ENCODE assay signal across 8 cellular contexts in the genomic region with DNA sequence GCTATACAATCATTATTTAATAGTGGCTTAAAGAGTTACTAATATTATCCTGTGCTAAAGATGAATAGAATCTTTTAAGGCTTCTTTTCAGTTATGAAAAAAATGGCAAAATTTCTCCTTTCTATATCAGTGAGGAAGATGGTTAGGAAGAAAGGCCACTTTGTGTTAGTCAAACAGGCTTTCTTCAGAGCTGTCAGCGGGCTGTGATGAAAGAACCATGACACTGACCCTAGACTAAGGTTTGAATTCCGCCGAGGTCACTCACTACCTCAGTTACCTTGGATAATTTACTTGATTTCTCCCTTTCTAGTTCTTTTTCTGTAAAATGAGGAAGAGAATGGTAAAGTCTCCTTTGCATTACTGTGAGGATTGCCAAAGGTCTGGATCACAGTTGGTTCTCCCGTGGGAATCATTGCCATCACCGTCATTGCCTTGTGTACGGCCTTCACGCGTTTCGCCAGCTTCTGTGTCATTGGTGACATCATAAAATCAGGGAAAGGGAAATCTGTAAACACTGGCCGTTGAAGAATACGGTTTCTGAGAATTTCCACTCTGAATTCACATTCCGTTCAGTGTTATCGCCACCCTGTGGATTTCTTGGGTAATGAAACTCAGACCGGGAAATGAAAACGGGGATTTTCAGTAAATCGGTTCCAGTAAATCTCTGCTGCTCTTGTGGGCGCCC. TPM values are rescaled to one million over a fixed set of nuclear protein-coding genes. Genes with fewer than 3 reads are reported as not detected.
A peak's percentile ranks its signal among the peaks of the same experiment; 100 is the strongest.
DNase-seq lines count a peak whose midpoint lies in the region; ATAC-seq and TF ChIP-seq lines count a peak whose summit lies in the region.

No MANE protein-coding gene starts in this region.

- DNase-seq in Calu3 (peak; percentile 81), OCI-LY7 (ENCODE audit: low spot score) (peak; percentile 87), activated T-cell treated with anti-CD3 and anti-CD28 coated beads for 48 hours (ENCODE audit: low read depth) (peak; percentile 46), esophagus muscularis mucosa (ENCODE audit: extremely low spot score) (peak; percentile 95)
- peak; percentile 22 to 79 (median 67) for DNase-seq in naive thymus-derived CD4-positive, alpha-beta T cell

- no peaks in the 10 kb centered on the region for H3K9me2 ChIP-seq in OCI-LY7 (ENCODE audit: insufficient read depth, low read length)

- no peaks in the 10 kb centered on the region for H3K9me3 Mint-ChIP-seq in Calu3 (ENCODE audit: low read depth, unreplicated experiment)
- peaks cover 0 to 2% (median 0%) of the 10 kb centered on the region in 11 donors for H3K9me3 Mint-ChIP-seq in naive thymus-derived CD4-positive, alpha-beta T cell
- H3K9me3 Mint-ChIP-seq in stimulated activated memory B cell treated with anti-CD40 and anti-IgM and Interleukin-4, amounts not matched to agents 10 μg/mL and 1 μg/mL and 100 μg/mL, for 72 hours = no peaks in the 10 kb centered on the region

- peak overlapping the region; percentile 53 for H3K4me3 ChIP-seq in HUES6 (ENCODE audit: low read depth, low read length)
- H3K4me3 ChIP-seq in OCI-LY7 (ENCODE audit: low read depth, low read length, poor library complexity, severe bottlenecking) = no peak overlapping the region
- peak overlapping the region; percentile 34 to 51 (median 44) for H3K4me3 ChIP-seq in esophagus muscularis mucosa
- H3K4me3 ChIP-seq in naive thymus-derived CD4-positive, alpha-beta T cell (ENCODE audit: low read length) = peak overlapping the region; percentile 1

- peak overlapping the region; percentile 57 for H3K4me3 Mint-ChIP-seq in Calu3 (ENCODE audit: low read depth, unreplicated experiment)
- H3K4me3 Mint-ChIP-seq in naive thymus-derived CD4-positive, alpha-beta T cell = peak overlapping the region in 8 of 10 donors; percentile 15 to 76 (median 64)
- H3K4me3 Mint-ChIP-seq in stimulated activated memory B cell treated with anti-CD40 and anti-IgM and Interleukin-4, amounts not matched to agents 10 μg/mL and 1 μg/mL and 100 μg/mL, for 72 hours = peak overlapping the region; percentile 32

- H3K27me3 ChIP-seq in HUES6 (ENCODE audit: control insufficient read depth, insufficient read depth, low read length) = no peaks in the 10 kb centered on the region
- peaks cover 0 to 11% (median 0%) of the 10 kb centered on the region in 4 donors for H3K27me3 ChIP-seq in esophagus muscularis mucosa
- H3K27me3 ChIP-seq in naive thymus-derived CD4-positive, alpha-beta T cell (ENCODE audit: control insufficient read depth in 2 of 2, insufficient read depth in 2 of 2, low read length in 2 of 2) = peaks cover 0 to 4% of the 10 kb centered on the region in 2 donors

- peak overlapping the region; percentile 81 for H2AFZ ChIP-seq in OCI-LY7 (ENCODE audit: low read length)

- H3K4me1 ChIP-seq in HUES6 (ENCODE audit: control insufficient read depth, insufficient read depth, low read length) (no peaks in the 10 kb centered on the region), OCI-LY7 (ENCODE audit: insufficient read depth, low read length, poor library complexity, severe bottlenecking) (peaks cover 5% of the 10 kb centered on the region), esophagus muscularis mucosa (peaks cover 4 to 11% (median 8%) of the 10 kb centered on the region in 4 donors)
- peaks cover 0 to 4% of the 10 kb centered on the region in 2 donors for H3K4me1 ChIP-seq in naive thymus-derived CD4-positive, alpha-beta T cell (ENCODE audit: control insufficient read depth in 2 of 2, insufficient read depth in 2 of 2, low read length in 2 of 2)

- peak overlapping the region; percentile 47 for H3K9ac ChIP-seq in HUES6 (ENCODE audit: low read length)

- BruUV-seq in Calu3 (replicated peaks; lab: Mats Ljungman, UMichigan) (TSS peak; percentile 72), OCI-LY7 (replicated peaks; lab: Mats Ljungman, UMichigan) (no TSS peak)

- peak; percentile 83 for TF ChIP-seq EP300 in esophagus muscularis mucosa (IDR thresholded peaks at IDR 0.05)

- WGBS in esophagus muscularis mucosa = 6% methylated on average over 17 of the region's 17 CpGs

- CTCF ChIA-PET in Calu3 (lab: Charles Lee) (interaction anchor here (0.8 to 1.7 kb wide), 6 partner anchors 9 to 81 kb away, joined by 3 to 12 read pairs (median 4); a partner anchor contains a TSS), OCI-LY7 (lab: Charles Lee; ENCODE audit: unreplicated experiment) (no interaction called here)
- CTCF ChIA-PET in naive thymus-derived CD4-positive, alpha-beta T cell (lab: Charles Lee) = interaction anchor here (0.6 to 1.3 kb wide), 5 partner anchors 8 to 514 kb away, joined by 3 to 4 read pairs (median 3); no protein-coding TSS in a partner anchor

- no peaks in the 10 kb centered on the region for H3K36me3 Mint-ChIP-seq in Calu3 (ENCODE audit: insufficient read depth, unreplicated experiment)
- peaks cover 0 to 1% (median 0%) of the 10 kb centered on the region in 5 donors for H3K36me3 Mint-ChIP-seq in naive thymus-derived CD4-positive, alpha-beta T cell
- H3K36me3 Mint-ChIP-seq in stimulated activated memory B cell treated with anti-CD40 and anti-IgM and Interleukin-4, amounts not matched to agents 10 μg/mL and 1 μg/mL and 100 μg/mL, for 72 hours = no peaks in the 10 kb centered on the region

- H3K4me2 ChIP-seq in OCI-LY7 (ENCODE audit: low read length) = peak overlapping the region; percentile 50; the same call in 1 of the 2 replicates

- H3K79me2 ChIP-seq in OCI-LY7 (ENCODE audit: insufficient read depth, low read depth, low read length) = no peaks in the 10 kb centered on the region

- 0 out of 2 replicates have a peak, but pooled peaks cover 7% of the 10 kb centered on the region for H3K9me3 ChIP-seq in HUES6 (ENCODE audit: control insufficient read depth, insufficient read depth, low read depth, low read length)
- no peaks in the 10 kb centered on the region for H3K9me3 ChIP-seq in OCI-LY7 (ENCODE audit: low read length)
- no peaks in the 10 kb centered on the region for H3K9me3 ChIP-seq in esophagus muscularis mucosa
- H3K9me3 ChIP-seq in naive thymus-derived CD4-positive, alpha-beta T cell (ENCODE audit: control insufficient read depth in 2 of 3, low read length in 3 of 3) = no peaks in the 10 kb centered on the region

- no peaks in the 10 kb centered on the region for H4K20me1 ChIP-seq in OCI-LY7 (ENCODE audit: insufficient read depth, low read length)

- H3K4me1 Mint-ChIP-seq in Calu3 (ENCODE audit: low read depth, unreplicated experiment) = peaks cover 27% of the 10 kb centered on the region
- peaks cover 0 to 24% (median 6%) of the 10 kb centered on the region in 7 donors for H3K4me1 Mint-ChIP-seq in naive thymus-derived CD4-positive, alpha-beta T cell
- H3K4me1 Mint-ChIP-seq in stimulated activated memory B cell treated with anti-CD40 and anti-IgM and Interleukin-4, amounts not matched to agents 10 μg/mL and 1 μg/mL and 100 μg/mL, for 72 hours = peaks cover 9% of the 10 kb centered on the region

- TF ChIP-seq CTCF in Calu3 (IDR thresholded peaks at IDR 0.05; ENCODE audit: unreplicated experiment) (peak; percentile 79), OCI-LY7 (conservative IDR thresholded peaks at IDR 0.05; ENCODE audit: low read length) (peak; percentile 100), esophagus muscularis mucosa (IDR thresholded peaks at IDR 0.05) (peak; percentile 95 to 97 (median 96))

- POLR2A ChIA-PET in OCI-LY7 (lab: Charles Lee) = interaction anchor here (0.7 to 1.0 kb wide), 4 partner anchors 42 to 533 kb away, joined by 3 to 6 read pairs (median 4); no protein-coding TSS in a partner anchor
- POLR2A ChIA-PET in naive thymus-derived CD4-positive, alpha-beta T cell (lab: Charles Lee) = no interaction called here

- no peak overlapping the region for H3K27ac Mint-ChIP-seq in Calu3 (ENCODE audit: unreplicated experiment)
- peak overlapping the region in 4 of 9 donors; percentile 7 to 60 (median 34) for H3K27ac Mint-ChIP-seq in naive thymus-derived CD4-positive, alpha-beta T cell
- no peak overlapping the region for H3K27ac Mint-ChIP-seq in stimulated activated memory B cell treated with anti-CD40 and anti-IgM and Interleukin-4, amounts not matched to agents 10 μg/mL and 1 μg/mL and 100 μg/mL, for 72 hours

- H3K27me3 Mint-ChIP-seq in Calu3 (ENCODE audit: unreplicated experiment) = no peaks in the 10 kb centered on the region
- peaks cover 32 to 57% (median 33%) of the 10 kb centered on the region in 5 donors for H3K27me3 Mint-ChIP-seq in naive thymus-derived CD4-positive, alpha-beta T cell
- H3K27me3 Mint-ChIP-seq in stimulated activated memory B cell treated with anti-CD40 and anti-IgM and Interleukin-4, amounts not matched to agents 10 μg/mL and 1 μg/mL and 100 μg/mL, for 72 hours = peaks cover 37% of the 10 kb centered on the region

- H3K27ac ChIP-seq in HUES6 (ENCODE audit: low read depth, low read length) = no peak overlapping the region
- H3K27ac ChIP-seq in OCI-LY7 (ENCODE audit: low read depth, low read length, poor library complexity, severe bottlenecking) = no peak overlapping the region
- peak overlapping the region; percentile 41 to 73 (median 66) for H3K27ac ChIP-seq in esophagus muscularis mucosa (replicated peaks in 1 of 4)
- no peak overlapping the region for H3K27ac ChIP-seq in naive thymus-derived CD4-positive, alpha-beta T cell (ENCODE audit: low read depth, low read length)

- TF ChIP-seq POLR2A in esophagus muscularis mucosa (IDR thresholded peaks at IDR 0.05; ENCODE audit: low read depth) = no peak

- ATAC-seq in GM21381 (IDR thresholded peaks at IDR 0.05; ENCODE audit: unreplicated experiment) = peak; percentile 87
- peak; percentile 100 for ATAC-seq in naive thymus-derived CD4-positive, alpha-beta T cell
- ATAC-seq in stimulated activated memory B cell treated with anti-CD40 and anti-IgM and Interleukin-4, amounts not matched to agents 10 μg/mL and 1 μg/mL and 100 μg/mL, for 72 hours = no peak

- H3K36me3 ChIP-seq in HUES6 (ENCODE audit: control insufficient read depth, insufficient read depth, low read length) = no peaks in the 10 kb centered on the region
- no peaks in the 10 kb centered on the region for H3K36me3 ChIP-seq in OCI-LY7 (ENCODE audit: insufficient read depth, low read length)
- H3K36me3 ChIP-seq in esophagus muscularis mucosa = no peaks in the 10 kb centered on the region
- H3K36me3 ChIP-seq in naive thymus-derived CD4-positive, alpha-beta T cell (ENCODE audit: control insufficient read depth in 2 of 3, insufficient read depth in 3 of 3, low read length in 3 of 3) = no peaks in the 10 kb centered on the region

- intact Hi-C loops in Calu3 (cut with micrococcal nuclease; ENCODE audit: unreplicated experiment) = loop anchor here (2.0 to 5.0 kb wide), 3 partner anchors 33 to 138 kb away; a partner anchor contains a TSS
- intact Hi-C loops in OCI-LY7 (cut with micrococcal nuclease; ENCODE audit: unreplicated experiment) = loop anchor here (2.0 to 5.0 kb wide), 4 partner anchors 27 to 515 kb away; a partner anchor contains a TSS
- intact Hi-C loops in esophagus muscularis mucosa (cut with DNase I) = loop anchor here (2.0 kb wide), 1 partner anchor 137 kb away; a partner anchor contains a TSS
- intact Hi-C loops in naive thymus-derived CD4-positive, alpha-beta T cell (cut with micrococcal nuclease) = loop anchor here (1.0 to 5.0 kb wide), 10 partner anchors 28 to 737 kb away; a partner anchor contains a TSS

RNA-seq across cellular contexts. Expression of a gene that starts 26.7 kb away (rescaled TPM):
- total RNA-seq in Calu3 (2022) = 295 and 312 TPM in 2 replicates
- 70.7 and 97.5 TPM in 2 replicates for total RNA-seq in OCI-LY7 (2014; rRNA removed; shearing (Covaris generic))
- 220 and 223 TPM in 2 replicates for total RNA-seq in OCI-LY7 (2022)
- total RNA-seq in esophagus muscularis mucosa = 100 to 1,000 TPM; 406 to 604 (median 588) TPM
- total RNA-seq in naive thymus-derived CD4-positive, alpha-beta T cell = 100 to 1,000 TPM in 2 of 5 experiments, 10 to 100 TPM in 1, 1 to 10 TPM in 2; 4.5 to 162 (median 60.9) TPM
- 1 to 10 TPM; 5.1 to 6.4 TPM for polyA plus RNA-seq in naive thymus-derived CD4-positive, alpha-beta T cell

RNA-seq across cellular contexts. Expression of a gene that starts 52.6 kb away (rescaled TPM):
- total RNA-seq in Calu3 (2022) (not detected in 2 replicates), OCI-LY7 (2022) (not detected in 2 replicates), esophagus muscularis mucosa (not detected)
- not detected in 2 replicates for total RNA-seq in OCI-LY7 (2014; rRNA removed; shearing (Covaris generic))
- not detected for total RNA-seq in naive thymus-derived CD4-positive, alpha-beta T cell
- polyA plus RNA-seq in naive thymus-derived CD4-positive, alpha-beta T cell = not detected

RNA-seq across cellular contexts. Expression of a gene that starts 57.2 kb away (rescaled TPM):
- not detected in 2 replicates for total RNA-seq in Calu3 (2022)
- not detected in 2 replicates for total RNA-seq in OCI-LY7 (2014; rRNA removed; shearing (Covaris generic))
- not detected in 2 replicates for total RNA-seq in OCI-LY7 (2022)
- total RNA-seq in esophagus muscularis mucosa = not detected
- total RNA-seq in naive thymus-derived CD4-positive, alpha-beta T cell = not detected
- not detected for polyA plus RNA-seq in naive thymus-derived CD4-positive, alpha-beta T cell

Comparison
In these comparisons a context has a peak if more than half of its experiments do, and no peak if none do; other contexts are left out.
1. H3K27ac ChIP-seq: peak in esophagus muscularis mucosa (4 of 4); none in HUES6 (single experiment), OCI-LY7 (single experiment) and naive thymus-derived CD4-positive, alpha-beta T cell (single experiment).
2. Peak in every context shown above with its lines, with median percentiles within 50 percentile points of each other: DNase-seq, H3K4me3 Mint-ChIP-seq and CTCF ChIP-seq.